8 cellular contexts compared by ENCODE assay signal in genomic region chr10:11018426-11018818, GRCh38. TPM values are rescaled to one million over a fixed set of nuclear protein-coding genes. Genes with fewer than 3 reads are reported as not detected.
DNase-seq lines count a peak whose midpoint lies in the region; ATAC-seq and TF ChIP-seq lines count a peak whose summit lies in the region.

No MANE protein-coding gene starts in this region.

- peaks cover 6 to 22% (median 15%) of the 10 kb centered on the region in 4 donors for H3K4me1 ChIP-seq in stomach

- WGBS in stomach, 5 donors = 2 to 4% (median 3%) methylated on average over 14 to 57 of the region's 57 CpGs

- intact Hi-C loops in stomach (cut with DNase I; ENCODE audit: low total_unique reads) = no loop called here

- peaks cover 11% of the 10 kb centered on the region for H3K4me1 Mint-ChIP-seq in activated naive CD8-positive, alpha-beta T cell treated with anti-CD3 and anti-CD28 coated beads, Interleukin-2, amount 50 U/mL, for 24 hours

- no peak for TF ChIP-seq EP300 in stomach (IDR thresholded peaks at IDR 0.05)

- H3K9me3 Mint-ChIP-seq in activated naive CD8-positive, alpha-beta T cell treated with anti-CD3 and anti-CD28 coated beads, Interleukin-2, amount 50 U/mL, for 24 hours = no peaks in the 10 kb centered on the region

- ATAC-seq in activated naive CD8-positive, alpha-beta T cell treated with anti-CD3 and anti-CD28 coated beads, Interleukin-2, amount 50 U/mL, for 24 hours = no peak

- TF ChIP-seq POLR2A in stomach (IDR thresholded peaks at IDR 0.05) = no peak

- peak; percentile 58 for DNase-seq in activated CD8-positive, alpha-beta memory T cell treated with anti-CD3 and anti-CD28 coated beads for 24 hours
- DNase-seq in activated CD8-positive, alpha-beta memory T cell treated with anti-CD3 and anti-CD28 coated beads, Interleukin-2, amount 50 U/mL, for 4 hours = no peak
- peak; percentile 34 for DNase-seq in activated naive CD8-positive, alpha-beta T cell treated with anti-CD3 and anti-CD28 coated beads, Interleukin-2, amount 50 U/mL, for 24 hours
- peak; percentile 57 for DNase-seq in islet precursor cell
- DNase-seq in stomach = no peak
- DNase-seq in epidermal melanocyte (ENCODE audit: insufficient read length, low spot score) = no peak
- DNase-seq in NCI-H187 treated with DMSO at 0.1 percent for 48 hours (lab: John Stamatoyannopoulos, UW) = no peak
- no peak for DNase-seq in 8988T

- no peaks in the 10 kb centered on the region for H3K9me3 ChIP-seq in stomach

- peak overlapping the region in 4 of 5 donors; percentile 53 to 86 (median 76) for H3K27ac ChIP-seq in stomach

- peak overlapping the region; percentile 69 for H3K4me3 Mint-ChIP-seq in activated naive CD8-positive, alpha-beta T cell treated with anti-CD3 and anti-CD28 coated beads, Interleukin-2, amount 50 U/mL, for 24 hours

- H3K27me3 ChIP-seq in stomach = peaks cover 0 to 40% (median 23%) of the 10 kb centered on the region in 3 donors

- no peaks in the 10 kb centered on the region for H3K36me3 Mint-ChIP-seq in activated naive CD8-positive, alpha-beta T cell treated with anti-CD3 and anti-CD28 coated beads, Interleukin-2, amount 50 U/mL, for 24 hours (ENCODE audit: low read depth)

- TF ChIP-seq CTCF in stomach (IDR thresholded peaks at IDR 0.05) = no peak

- peak overlapping the region; percentile 67 to 79 (median 72) for H3K4me3 ChIP-seq in stomach

- H3K36me3 ChIP-seq in stomach = no peaks in the 10 kb centered on the region

- H3K27ac Mint-ChIP-seq in activated naive CD8-positive, alpha-beta T cell treated with anti-CD3 and anti-CD28 coated beads, Interleukin-2, amount 50 U/mL, for 24 hours = peak overlapping the region; percentile 65

- H3K27me3 Mint-ChIP-seq in activated naive CD8-positive, alpha-beta T cell treated with anti-CD3 and anti-CD28 coated beads, Interleukin-2, amount 50 U/mL, for 24 hours = peaks cover 72% of the 10 kb centered on the region

RNA-seq across cellular contexts. Expression of gene CELF2, which starts 0.8 kb away (rescaled TPM):
- total RNA-seq in stomach = 10 to 100 TPM; 35.2 to 65.3 (median 37.7) TPM
- 1 to 10 TPM; 3.9 to 7.5 (median 6.4) TPM for polyA plus RNA-seq in stomach

Comparison
In these comparisons a context has a peak if more than half of its experiments do, and no peak if none do; other contexts are left out.
1. DNase-seq: peak in activated CD8-positive, alpha-beta memory T cell treated with anti-CD3 and anti-CD28 coated beads for 24 hours (single experiment), activated naive CD8-positive, alpha-beta T cell treated with anti-CD3 and anti-CD28 coated beads, Interleukin-2, amount 50 U/mL, for 24 hours (single experiment) and islet precursor cell (single experiment); none in activated CD8-positive, alpha-beta memory T cell treated with anti-CD3 and anti-CD28 coated beads, Interleukin-2, amount 50 U/mL, for 4 hours (single experiment), stomach (single experiment), epidermal melanocyte (single experiment), NCI-H187 treated with DMSO at 0.1 percent for 48 hours (single experiment) and 8988T (single experiment).